ENCODE assay signal across 8 cellular contexts in genomic region chr6:161272600-161273355, GRCh38. TPM values are rescaled to one million over a fixed set of nuclear protein-coding genes. Genes with fewer than 3 reads are reported as not detected.
DNase-seq lines count a peak whose midpoint lies in the region; ATAC-seq and TF ChIP-seq lines count a peak whose summit lies in the region.

No MANE protein-coding gene starts in this region.

- CTCF ChIA-PET in BJ (lab: Yijun Ruan, JAX): no interaction called here

- no peaks in the 10 kb centered on the region for H3K36me3 ChIP-seq in BJ (ENCODE audit: control insufficient read depth, insufficient read depth, low read length)
- H3K36me3 ChIP-seq in iPS-15b (ENCODE audit: control insufficient read depth, insufficient read depth, low read length): no peaks in the 10 kb centered on the region

- H3K27ac Mint-ChIP-seq in activated naive CD4-positive, alpha-beta T cell treated with anti-CD3 and anti-CD28 coated beads, Interleukin-2, amount 50 U/mL, for 72 hours: peak overlapping the region; percentile 87 to 92

- H3K27me3 ChIP-seq in BJ (ENCODE audit: control insufficient read depth, insufficient read depth, low read length) (no peaks in the 10 kb centered on the region), iPS-15b (ENCODE audit: control insufficient read depth, insufficient read depth, low read length) (no peaks in the 10 kb centered on the region)

- no peaks in the 10 kb centered on the region for H3K9me3 ChIP-seq in iPS-15b (ENCODE audit: control insufficient read depth, insufficient read depth, low read length)

- H3K9me3 Mint-ChIP-seq in activated naive CD4-positive, alpha-beta T cell treated with anti-CD3 and anti-CD28 coated beads, Interleukin-2, amount 50 U/mL, for 72 hours: no peaks in the 10 kb centered on the region

- H3K4me3 ChIP-seq in BJ (ENCODE audit: low read depth, low read length) (peak overlapping the region; percentile 55), HFF-Myc (replicated peaks; ENCODE audit: low read depth, low read length) (peak overlapping the region; percentile 59), iPS-15b (ENCODE audit: low read depth, low read length) (peak overlapping the region; percentile 73), skin epidermis (peak overlapping the region; percentile 45 to 83 (median 66))

- no peak for DNase-seq in BJ (ENCODE audit: low read depth)
- peak; percentile 15 for DNase-seq in HFF-Myc (ENCODE audit: extremely low read depth, low read depth)
- no peak for DNase-seq in activated naive CD4-positive, alpha-beta T cell treated with anti-CD3 and anti-CD28 coated beads, Interleukin-2, amount 50 U/mL, for 72 hours (ENCODE audit: low spot score in 2 of 2)
- DNase-seq in AML-193 (lab: John Stamatoyannopoulos, UW): no peak

- POLR2A ChIA-PET in BJ (lab: Charles Lee): no interaction called here

- TF ChIP-seq CTCF in BJ (IDR thresholded peaks at IDR 0.05; ENCODE audit: insufficient read depth, low read depth, low read length) (no peak), HFF-Myc (IDR thresholded peaks at IDR 0.05; ENCODE audit: low read depth, low read length, missing control alignments) (no peak)

- no peak for ATAC-seq in activated naive CD4-positive, alpha-beta T cell treated with anti-CD3 and anti-CD28 coated beads, Interleukin-2, amount 50 U/mL, for 72 hours
- ATAC-seq in GM21723 (IDR thresholded peaks at IDR 0.05; ENCODE audit: unreplicated experiment) (no peak), HG02870 (IDR thresholded peaks at IDR 0.05; ENCODE audit: unreplicated experiment) (no peak)

- H3K4me1 ChIP-seq in iPS-15b (ENCODE audit: control insufficient read depth, insufficient read depth, low read length): peaks cover 19% of the 10 kb centered on the region

- peaks cover 0 to 5% of the 10 kb centered on the region in 2 donors for H3K36me3 Mint-ChIP-seq in activated naive CD4-positive, alpha-beta T cell treated with anti-CD3 and anti-CD28 coated beads, Interleukin-2, amount 50 U/mL, for 72 hours

- no peak overlapping the region for H3K9ac ChIP-seq in iPS-15b (ENCODE audit: low read depth, low read length)

- peak overlapping the region in 8 of 21 experiments; percentile 67 to 86 (median 77) for H3K27ac ChIP-seq in skin epidermis

RNA-seq across cellular contexts. Expression of gene AGPAT4, which starts 1.1 kb away (rescaled TPM):
- polyA plus RNA-seq in BJ (2011; rRNA removed): 3.1 and 3.7 TPM in 2 replicates
- 1.8 and 2.1 TPM in 2 replicates for polyA minus RNA-seq in BJ (2011; rRNA and poly(A)+ RNA removed)
- total RNA-seq in activated naive CD4-positive, alpha-beta T cell treated with anti-CD3 and anti-CD28 coated beads, Interleukin-2, amount 50 U/mL, for 72 hours: 1 to 10 TPM; 7.3 to 8.9 TPM
